Comparison of ENCODE assay signal across 8 cellular contexts in the genomic region with DNA sequence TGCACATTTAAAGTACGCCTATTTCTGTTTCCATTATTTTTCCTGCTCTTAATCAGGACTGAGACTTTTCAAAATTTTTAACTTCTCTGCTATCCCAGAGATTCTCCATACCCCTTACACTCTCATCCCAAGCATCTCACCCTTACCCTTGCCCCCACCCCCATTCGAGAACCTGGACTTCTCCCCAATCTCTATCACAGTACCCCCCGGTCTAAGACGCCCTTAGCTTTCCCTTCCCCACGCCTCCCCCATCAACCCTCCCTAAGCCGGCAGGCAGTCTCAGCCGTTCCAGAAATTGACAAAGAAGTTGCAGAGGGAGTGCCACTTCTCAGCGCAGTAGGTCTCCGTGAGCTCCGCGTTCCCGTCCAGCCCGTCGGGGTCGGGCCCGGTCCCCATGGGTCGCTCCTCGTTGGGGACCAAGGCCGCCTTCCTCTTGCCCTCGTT. TPM values are rescaled to one million over a fixed set of nuclear protein-coding genes. Genes with fewer than 3 reads are reported as not detected.
A peak's percentile ranks its signal among the peaks of the same experiment; 100 is the strongest.
DNase-seq lines count a peak whose midpoint lies in the region; ATAC-seq and TF ChIP-seq lines count a peak whose summit lies in the region.

No MANE protein-coding gene starts in this region.

- H3K9ac ChIP-seq in ES-I3 (ENCODE audit: low read depth, low read length) (peak overlapping the region; percentile 90), HUES6 (ENCODE audit: low read length) (peak overlapping the region; percentile 80)

- H3K9me3 Mint-ChIP-seq in brain: no peaks in the 10 kb centered on the region

- no peak for ATAC-seq in HG03135 (IDR thresholded peaks at IDR 0.05; ENCODE audit: unreplicated experiment)

- peaks cover 9% of the 10 kb centered on the region for H3K27me3 Mint-ChIP-seq in brain

- peaks cover 25% of the 10 kb centered on the region for H3K36me3 Mint-ChIP-seq in brain

- peak overlapping the region; percentile 87 to 97 (median 89) for H3K4me3 Mint-ChIP-seq in brain

- DNase-seq in GF-D8 (lab: John Stamatoyannopoulos, UW) (no peak), NCI-H2196 (lab: John Stamatoyannopoulos, UW; ENCODE audit: unreplicated experiment) (no peak)

- no peaks in the 10 kb centered on the region for H3K9me3 ChIP-seq in ES-I3 (ENCODE audit: control insufficient read depth, insufficient read depth, low read length)
- H3K9me3 ChIP-seq in HUES6 (ENCODE audit: control insufficient read depth, insufficient read depth, low read depth, low read length): no peaks in the 10 kb centered on the region
- H3K9me3 ChIP-seq in thymus (ENCODE audit: control insufficient read depth): no peaks in the 10 kb centered on the region

- H3K4me3 ChIP-seq in HUES6 (ENCODE audit: low read depth, low read length): peak overlapping the region; percentile 86
- H3K4me3 ChIP-seq in thymus (ENCODE audit: low read length): peak overlapping the region; percentile 73

- peak overlapping the region; percentile 56 to 95 (median 85) for H3K27ac Mint-ChIP-seq in brain

- WGBS in thymus: 6% methylated on average over 20 of the region's 20 CpGs

- H3K4me1 Mint-ChIP-seq in brain: peaks cover 35% of the 10 kb centered on the region

- H3K27ac ChIP-seq in HUES6 (ENCODE audit: low read depth, low read length): peak overlapping the region; percentile 49; the same call in 1 of the 2 replicates
- peak overlapping the region; percentile 65 for H3K27ac ChIP-seq in layer of hippocampus (ENCODE audit: low read depth, low read length)
- peak overlapping the region; percentile 88 for H3K27ac ChIP-seq in thymus (ENCODE audit: low read depth)

- H3K36me3 ChIP-seq in ES-I3 (ENCODE audit: insufficient read depth, low read length): no peaks in the 10 kb centered on the region
- H3K36me3 ChIP-seq in HUES6 (ENCODE audit: control insufficient read depth, insufficient read depth, low read length): peaks cover 10% of the 10 kb centered on the region
- H3K36me3 ChIP-seq in thymus (ENCODE audit: control insufficient read depth, insufficient read depth): no peaks in the 10 kb centered on the region

- no peak for TF ChIP-seq CTCF in brain (conservative IDR thresholded peaks at IDR 0.05)

- H3K4me1 ChIP-seq in ES-I3 (ENCODE audit: insufficient read depth, low read length): no peaks in the 10 kb centered on the region; the same call in 1 of the 2 replicates
- peaks cover 4% of the 10 kb centered on the region; the same call in 1 of the 2 replicates for H3K4me1 ChIP-seq in HUES6 (ENCODE audit: control insufficient read depth, insufficient read depth, low read length)
- no peaks in the 10 kb centered on the region for H3K4me1 ChIP-seq in thymus (ENCODE audit: control insufficient read depth, insufficient read depth, low read length)

- no peaks in the 10 kb centered on the region for H3K27me3 ChIP-seq in HUES6 (ENCODE audit: control insufficient read depth, insufficient read depth, low read length)
- H3K27me3 ChIP-seq in layer of hippocampus (ENCODE audit: control insufficient read depth, insufficient read depth, low read length): no peaks in the 10 kb centered on the region
- H3K27me3 ChIP-seq in thymus (ENCODE audit: control insufficient read depth, insufficient read depth): no peaks in the 10 kb centered on the region

RNA-seq across cellular contexts. Expression of a gene that starts 1.4 kb away (rescaled TPM):
- 4.6 TPM for polyA plus RNA-seq in brain (ENCODE audit: insufficient read depth, low read depth, low replicate concordance)
- polyA plus RNA-seq in thymus: 1.9 TPM

RNA-seq across cellular contexts. Expression of a gene that starts 15.6 kb away (rescaled TPM):
- polyA plus RNA-seq in brain (ENCODE audit: insufficient read depth, low read depth, low replicate concordance) (4.0 TPM), thymus (15.0 TPM)
